ENCODE assay signal across 12 cellular contexts in genomic region chr11:111733655-111734088, GRCh38. TPM values are rescaled to one million over a fixed set of nuclear protein-coding genes. Genes with fewer than 3 reads are reported as not detected.
DNase-seq lines count a peak whose midpoint lies in the region; ATAC-seq, FAIRE-seq and TF ChIP-seq lines count a peak whose summit lies in the region.
"Had no signal": no experiment of that assay in that cellular context is flagged by ENCODE, and none has a peak within 500 bp of the region (broad histone marks: within the 10 kb centered on the region; RNA-seq: fewer than 3 reads in every experiment).

No MANE protein-coding gene starts in this region.

- peaks cover 10% of the 10 kb centered on the region; the same call in 1 of the 3 replicates for H3K36me3 ChIP-seq in K562 (ENCODE audit: control insufficient read depth, insufficient read depth, low read length)
- peaks cover 8% of the 10 kb centered on the region for H3K36me3 ChIP-seq in skeletal muscle satellite cell (ENCODE audit: insufficient read depth, low read length)

- in situ Hi-C loops in G401 (cut with HindIII; ENCODE audit: low sequenced_read_pairs), result no loop called here
- in situ Hi-C loops in K562 (cut with MboI), result no loop called here

- H3K27me3 ChIP-seq in K562 (ENCODE audit: control insufficient read depth in 2 of 2, insufficient read depth in 2 of 2, low read length in 2 of 2) (no peaks in the 10 kb centered on the region), layer of hippocampus (ENCODE audit: control insufficient read depth, insufficient read depth, low read length) (peaks cover 2% of the 10 kb centered on the region), skeletal muscle satellite cell (ENCODE audit: control insufficient read depth, insufficient read depth, low read length) (no peaks in the 10 kb centered on the region)

- BruUV-seq in K562 (replicated peaks; lab: Mats Ljungman, UMichigan), result no TSS peak

- TF ChIP-seq EP300 in K562 (IDR thresholded peaks at IDR 0.05; ENCODE audit: low read length), result no peak

- H3K79me2 ChIP-seq in K562 (ENCODE audit: control insufficient read depth, insufficient read depth, low read length), result no peaks in the 10 kb centered on the region

- H3K4me2 ChIP-seq in K562 (ENCODE audit: insufficient read depth, low read length) (no peak overlapping the region), skeletal muscle satellite cell (ENCODE audit: low read length) (no peak overlapping the region)

- H3K4me3 ChIP-seq in K562, result no peak overlapping the region
- no peak overlapping the region for H3K4me3 ChIP-seq in skeletal muscle satellite cell (ENCODE audit: low read length)

- H3K9me3 ChIP-seq in K562 (replicated peaks; ENCODE audit: control insufficient read depth, insufficient read depth, low read depth, low read length) (no peaks in the 10 kb centered on the region), skeletal muscle satellite cell (replicated peaks; ENCODE audit: low read length) (no peaks in the 10 kb centered on the region)

- POLR2A ChIA-PET in K562 (lab: Yijun Ruan, JAX), result interaction anchor here (0.6 kb wide), 1 partner anchor 124 kb away, joined by 3 read pairs; no protein-coding TSS in a partner anchor

- TF ChIP-seq POLR2A in K562 (conservative IDR thresholded peaks at IDR 0.05), result no peak

- H3K27ac ChIP-seq in K562 (ENCODE audit: extremely low read depth, low read depth, low read length) (no peak overlapping the region), layer of hippocampus (ENCODE audit: low read depth, low read length) (peak overlapping the region; percentile 99)
- H3K27ac ChIP-seq: WERI-Rb-1 had no signal

- intact Hi-C loops in K562 (cut with micrococcal nuclease), result no loop called here
- intact Hi-C loops in sciatic nerve (cut with DNase I), result no loop called here

- WGBS in K562 (ENCODE audit: insufficient coverage, low coverage, missing lambda C conversion rate), result 78% methylated on average over 9 of the region's 9 CpGs

- FAIRE-seq in K562 (lab: Jason Lieb, UNC), result no peak

- DNase-seq in G401 (ENCODE audit: low spot score), result peak; percentile 61
- DNase-seq in K562 (ENCODE audit: extremely low read depth in 1 of 4, low spot score in 3 of 4), result no peak
- DNase-seq in NCI-H526 (lab: John Stamatoyannopoulos, UW), result no peak
- DNase-seq in sciatic nerve (ENCODE audit: low spot score), result no peak
- DNase-seq in 8988T, result no peak
- DNase-seq: activated effector memory CD4-positive, alpha-beta T cell treated with Interleukin-2 at 50 U/mL for 16 hours; mesendoderm; stimulated activated CD4-positive, alpha-beta T cell treated with anti-CD3 and anti-CD28 coated beads, Interleukin-4, amount 100 ng/mL, for 24 hours; WERI-Rb-1 had no signal

- no peak for TF ChIP-seq CTCF in K562 (IDR thresholded peaks at IDR 0.05 in 2 of 3, conservative IDR thresholded peaks at IDR 0.05 in 1 of 3; ENCODE audit: insufficient read depth in 2 of 3, low read depth in 1 of 3, low read length in 3 of 3)

- peaks cover 7 to 15% of the 10 kb centered on the region in 2 experiments; a peak in 4 of 5 replicates for H3K4me1 ChIP-seq in K562 (replicated peaks in 1 of 2; ENCODE audit: control insufficient read depth in 2 of 2, insufficient read depth in 2 of 2, low read length in 2 of 2)
- peaks cover 91% of the 10 kb centered on the region for H3K4me1 ChIP-seq in skeletal muscle satellite cell (ENCODE audit: control insufficient read depth, insufficient read depth, low read length)

- H3K9ac ChIP-seq in K562 (ENCODE audit: insufficient read depth in 1 of 2, low read depth in 2 of 2, low read length in 2 of 2), result no peak overlapping the region; a peak in 1 of 4 replicates
- peak overlapping the region; percentile 91 for H3K9ac ChIP-seq in skeletal muscle satellite cell (ENCODE audit: low read depth, low read length)

- CTCF ChIA-PET in K562 (lab: Yijun Ruan, JAX; ENCODE audit: low intra/inter-chr PET ratio), result no interaction called here

- no peak overlapping the region for H2AFZ ChIP-seq in K562 (ENCODE audit: low read depth, low read length)

- no peak for TF ChIP-seq RAD21 in K562 (CRISPR knock-in tag; conservative IDR thresholded peaks at IDR 0.05 in 1 of 2, IDR thresholded peaks at IDR 0.05 in 1 of 2)

- peaks cover 4% of the 10 kb centered on the region; the same call in 1 of the 2 replicates for H4K20me1 ChIP-seq in K562 (replicated peaks; ENCODE audit: control insufficient read depth, insufficient read depth, low read length)

- ATAC-seq in K562 (peak; percentile 6; the same call in 1 of the 3 replicates), HG03095 (IDR thresholded peaks at IDR 0.05; ENCODE audit: unreplicated experiment) (no peak), sciatic nerve (no peak)

- no peaks in the 10 kb centered on the region for H3K9me1 ChIP-seq in K562 (ENCODE audit: control insufficient read depth, insufficient read depth, low read length)

TF ChIP-seq in K562, 482 proteins besides CTCF, POLR2A, EP300 and RAD21 (continues in another document):
- TF ChIP-seq RBFOX2 (IDR thresholded peaks at IDR 0.05; ENCODE audit: low read depth, low read length) (no peak), TBP (optimal IDR thresholded peaks at IDR 0.05; ENCODE audit: low read depth, low read length) (no peak), ZNF140 (CRISPR knock-in tag; IDR thresholded peaks at IDR 0.05) (no peak), PRMT5 (CRISPR knock-in tag; IDR thresholded peaks at IDR 0.05) (no peak), ZNF277 (CRISPR knock-in tag; IDR thresholded peaks at IDR 0.05; ENCODE audit: borderline replicate concordance) (no peak), ZNF282 (CRISPR knock-in tag; IDR thresholded peaks at IDR 0.05) (no peak), MTA1 (IDR thresholded peaks at IDR 0.05; ENCODE audit: borderline replicate concordance) (no peak), DLX4 (CRISPR knock-in tag; IDR thresholded peaks at IDR 0.05) (no peak), HMGN3 (IDR thresholded peaks at IDR 0.05; ENCODE audit: borderline replicate concordance, extremely low read depth, insufficient read length, low read depth, low read length) (no peak), ZHX1 (conservative IDR thresholded peaks at IDR 0.05; ENCODE audit: low read length) (no peak), SRSF9 (IDR thresholded peaks at IDR 0.05; ENCODE audit: borderline replicate concordance, low read depth, low read length) (no peak)

RNA-seq across cellular contexts. Expression of gene PPP2R1B, which starts 32.5 kb away (rescaled TPM):
- 115 and 118 TPM in 2 replicates for total RNA-seq in G401 (2014; rRNA removed; shearing (Covaris generic))
- 46.5 and 64.1 TPM in 2 replicates for total RNA-seq in K562 (2011; cell fraction: chromatin; rRNA removed; ENCODE audit: low replicate concordance)
- total RNA-seq in K562 (2011; cell fraction: nucleolus; rRNA removed), result 22.1 and 22.3 TPM in 2 replicates
- total RNA-seq in K562 (2011; cell fraction: nucleoplasm; rRNA removed), result 33.6 and 43.7 TPM in 2 replicates
- total RNA-seq in K562 (2014; rRNA removed), result 24.6 and 32.1 TPM in 2 replicates
- 39.8 and 46.0 TPM in 2 replicates for total RNA-seq in K562 (2014; rRNA removed; fragmentation: Illumina TruSeq; extraction: Trizol)
- 25.1 and 30.4 TPM in 2 replicates for total RNA-seq in K562 (2015; rRNA removed; fragmentation: Illumina TruSeq; extraction: Trizol)
- total RNA-seq in K562 (2021), result 57.3 and 57.4 TPM in 2 replicates
- 33.4 and 48.4 TPM in 2 replicates for polyA plus RNA-seq in K562 (2011; rRNA removed)
- 23.5 and 28.5 TPM in 2 replicates for polyA plus RNA-seq in K562 (2011; cell fraction: cytosol; rRNA removed)
- 21.3 and 22.6 TPM in 2 replicates for polyA plus RNA-seq in K562 (2011; cell fraction: nucleus; rRNA removed)
- 16.8 and 30.6 TPM in 2 replicates for polyA plus RNA-seq in K562 (2012)
- 36.4 and 39.4 TPM in 2 replicates for polyA plus RNA-seq in K562 (2014; fragmentation: Illumina TruSeq; extraction: Trizol)
- polyA plus RNA-seq in K562 (2014; fragmentation: Nextera tagmentation; extraction: Ambion mirVana), result 10 to 100 TPM; 50.9 to 68.5 TPM
- 24.7 and 31.5 TPM in 2 replicates for polyA plus RNA-seq in K562 (2014; rRNA removed)
- polyA minus RNA-seq in K562 (2011; rRNA and poly(A)+ RNA removed), result 84.3 and 113 TPM in 2 replicates
- 32.5 and 47.0 TPM in 2 replicates for polyA minus RNA-seq in K562 (2011; cell fraction: cytosol; rRNA and poly(A)+ RNA removed)
- 19.3 and 31.8 TPM in 2 replicates for polyA minus RNA-seq in K562 (2011; cell fraction: nucleus; rRNA and poly(A)+ RNA removed)
- total RNA-seq in skeletal muscle satellite cell (2012; rRNA removed), result 24.1 and 25.8 TPM in 2 replicates
- 37.7 TPM for total RNA-seq in sciatic nerve
